28 cellular contexts compared by ENCODE assay signal in the genomic region with DNA sequence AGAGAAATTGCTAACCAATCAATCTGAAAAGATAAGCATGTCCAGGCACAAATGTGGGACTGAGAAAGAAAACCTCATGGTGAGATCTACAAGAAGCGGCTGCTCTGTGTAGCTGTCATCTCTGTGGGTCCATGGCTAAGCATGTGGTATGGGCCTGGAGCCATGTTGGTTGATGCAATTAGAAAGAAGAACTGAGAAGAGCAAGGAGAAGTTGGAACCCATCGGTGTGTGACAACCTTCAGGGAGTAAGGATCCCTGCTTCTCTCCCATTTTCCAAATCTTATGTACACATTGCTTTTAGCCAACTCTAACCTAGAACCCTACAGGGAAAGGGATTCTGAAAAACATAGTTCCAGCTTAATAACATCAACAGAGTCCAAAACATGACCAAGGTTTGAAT.
"Had no signal": no experiment of that assay in that cellular context is flagged by ENCODE, and none has a peak within 500 bp of the region (broad histone marks: within the 10 kb centered on the region; RNA-seq: fewer than 3 reads in every experiment).

No MANE protein-coding gene starts in this region.

- H3K4me3 ChIP-seq: coronary artery, dorsolateral prefrontal cortex, esophagus squamous epithelium, gastrocnemius medialis, heart right ventricle, left lung, lower lobe of right lung, mucosa of descending colon had no signal

- H3K36me3 ChIP-seq: esophagus squamous epithelium, gastrocnemius medialis, heart right ventricle, left lung, lower lobe of right lung had no signal

- H3K27me3 Mint-ChIP-seq: naive B cell had no signal

- H3K4me1 ChIP-seq: esophagus squamous epithelium, gastrocnemius medialis, heart right ventricle, left lung, lower lobe of right lung had no signal

- H3K27me3 ChIP-seq: dorsolateral prefrontal cortex, esophagus squamous epithelium, gastrocnemius medialis, heart right ventricle, left lung had no signal

- ATAC-seq: esophagus mucosa, gastrocnemius medialis, heart right ventricle, left cardiac atrium, left lung, left ventricle myocardium superior, lower lobe of right lung, mucosa of descending colon had no signal

- H3K27ac Mint-ChIP-seq: mesothelial cell of epicardium, naive B cell had no signal

- FAIRE-seq: colon, endometrium, islet of Langerhans, keratinocyte had no signal

- H3K4me3 Mint-ChIP-seq: mesothelial cell of epicardium, naive B cell had no signal

- H3K27ac ChIP-seq: coronary artery, dorsolateral prefrontal cortex, epithelial cell of prostate, esophagus squamous epithelium, gastrocnemius medialis, heart right ventricle, left lung, lower lobe of right lung had no signal

- H3K36me3 Mint-ChIP-seq: mesothelial cell of epicardium, naive B cell had no signal

- DNase-seq: dermis blood vessel endothelial cell; dorsolateral prefrontal cortex; effector CD4-positive, alpha-beta T cell; effector memory CD4-positive, alpha-beta T cell; erythroblast; esophagus squamous epithelium; foreskin fibroblast; foreskin melanocyte; gastrocnemius medialis; glutamatergic neuron; head of caudate nucleus; heart right ventricle; hippocampal formation; left cardiac atrium; left lung; left ventricle myocardium superior; lower lobe of right lung; mesenchymal stem cell; mucosa of descending colon; naive B cell had no signal

- H3K9me3 ChIP-seq: esophagus squamous epithelium, gastrocnemius medialis, lower lobe of right lung had no signal

- H3K4me1 Mint-ChIP-seq: naive B cell had no signal
